ENCODE assay signal across 4 cellular contexts in genomic region chr10:79594565-79594964, GRCh38. TPM values are rescaled to one million over a fixed set of nuclear protein-coding genes. Genes with fewer than 3 reads are reported as not detected.
"Had no signal": no experiment of that assay in that cellular context is flagged by ENCODE, and none has a peak within 500 bp of the region (broad histone marks: within the 10 kb centered on the region; RNA-seq: fewer than 3 reads in every experiment).

No MANE protein-coding gene starts in this region.

RNA-seq across cellular contexts. Expression of gene SFTPA1, which starts 16.2 kb away (rescaled TPM):
- total RNA-seq: HepG2, HT-29, HT1080, IMR-90 had no signal

RNA-seq across cellular contexts. Expression of gene SFTPA2, which starts 34.4 kb away (rescaled TPM):
- total RNA-seq: HepG2, HT1080, IMR-90 had no signal
